In the genomic region with DNA sequence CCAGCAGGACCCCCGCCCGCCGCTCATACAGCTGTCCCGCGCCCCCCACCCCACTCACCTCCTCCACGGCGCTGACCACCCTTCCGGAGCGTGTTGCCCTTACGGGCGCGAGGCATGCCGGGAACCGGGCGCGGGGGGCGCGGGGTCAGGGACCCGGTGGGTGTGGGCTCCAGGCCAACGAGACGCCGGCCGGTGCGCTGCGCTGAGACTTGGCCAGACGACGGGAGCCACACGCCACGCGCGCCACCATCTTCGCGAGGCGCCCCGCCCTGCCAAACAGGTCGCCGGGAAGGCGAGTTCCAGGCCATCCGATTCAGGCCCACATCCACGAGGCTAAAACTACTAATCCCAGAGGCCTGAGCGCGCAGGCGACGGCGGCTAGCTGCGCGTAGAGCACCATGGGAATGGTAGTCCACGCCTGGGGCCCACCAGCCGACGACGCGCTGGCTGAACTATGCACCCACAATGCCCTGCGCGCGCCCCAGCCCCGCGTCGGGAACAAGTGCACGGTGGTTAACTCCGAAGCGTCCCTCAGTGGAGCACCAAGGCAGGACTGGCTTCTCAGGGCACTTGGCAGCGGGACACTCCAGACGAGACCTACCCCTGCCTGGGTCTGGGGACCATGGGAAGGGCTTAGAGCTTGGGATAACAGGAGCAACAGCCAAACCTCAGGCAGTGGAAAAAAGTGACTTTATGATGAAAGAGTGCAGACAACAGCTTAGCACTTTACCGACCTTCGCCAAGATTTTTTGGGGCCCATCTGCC, we compare ENCODE assay signal across 8 cellular contexts. TPM values are rescaled to one million over a fixed set of nuclear protein-coding genes. Genes with fewer than 3 reads are reported as not detected.
DNase-seq lines count a peak whose midpoint lies in the region; ATAC-seq and TF ChIP-seq lines count a peak whose summit lies in the region.

IFRD2 (minus strand) TSS at position 271 of the 765 bp plus-strand sequence; CDS start at position 116, 155 bp downstream.

- no peaks in the 10 kb centered on the region for H3K9me3 ChIP-seq in RWPE2 (ENCODE audit: severe bottlenecking)

- H3K27ac Mint-ChIP-seq in activated T-helper 2 cell treated with anti-CD3 and anti-CD28 coated beads, Interferon-gamma antibody, Interleukin-2, Interleukin-4, amounts not matched to agents 10 μg/mL and 5 μg/mL and 100 μg/mL, durations not matched to agents 14 hours and 24 hours and 36 hours, result peak within 1 kb of the TSS; percentile 96
- H3K27ac Mint-ChIP-seq in natural killer cell, result peak within 1 kb of the TSS; percentile 93 to 96

- H3K27me3 Mint-ChIP-seq in activated T-helper 2 cell treated with anti-CD3 and anti-CD28 coated beads, Interferon-gamma antibody, Interleukin-2, Interleukin-4, amounts not matched to agents 10 μg/mL and 5 μg/mL and 100 μg/mL, durations not matched to agents 14 hours and 24 hours and 36 hours (ENCODE audit: low read depth), result no peaks in the 10 kb centered on the region
- no peaks in the 10 kb centered on the region for H3K27me3 Mint-ChIP-seq in natural killer cell (ENCODE audit: low read depth in 2 of 2)

- no peaks in the 10 kb centered on the region for H3K9me3 Mint-ChIP-seq in activated T-helper 2 cell treated with anti-CD3 and anti-CD28 coated beads, Interferon-gamma antibody, Interleukin-2, Interleukin-4, amounts not matched to agents 10 μg/mL and 5 μg/mL and 100 μg/mL, durations not matched to agents 14 hours and 24 hours and 36 hours
- H3K9me3 Mint-ChIP-seq in natural killer cell, result no peaks in the 10 kb centered on the region

- no peaks in the 10 kb centered on the region for H3K4me1 ChIP-seq in RWPE2 (ENCODE audit: insufficient read depth, poor library complexity, severe bottlenecking)

- TF ChIP-seq CTCF in RWPE2 (IDR thresholded peaks at IDR 0.05; ENCODE audit: poor library complexity, severe bottlenecking) (peak; percentile 11), fibroblast of mammary gland (conservative IDR thresholded peaks at IDR 0.05; ENCODE audit: control insufficient read depth, insufficient read depth, low read depth, low read length) (no peak), natural killer cell (IDR thresholded peaks at IDR 0.05) (no peak)

- H3K36me3 Mint-ChIP-seq in activated T-helper 2 cell treated with anti-CD3 and anti-CD28 coated beads, Interferon-gamma antibody, Interleukin-2, Interleukin-4, amounts not matched to agents 10 μg/mL and 5 μg/mL and 100 μg/mL, durations not matched to agents 14 hours and 24 hours and 36 hours (ENCODE audit: low read depth), result peaks cover 42% of the 10 kb centered on the region
- H3K36me3 Mint-ChIP-seq in natural killer cell, result no peaks in the 10 kb centered on the region

- H3K27me3 ChIP-seq in RWPE2 (ENCODE audit: insufficient read depth, poor library complexity, severe bottlenecking), result no peaks in the 10 kb centered on the region

- H3K4me3 ChIP-seq in RWPE2 (ENCODE audit: severe bottlenecking) (peak within 1 kb of the TSS; percentile 49), fibroblast of mammary gland (ENCODE audit: control insufficient read depth, low read depth, low read length) (peak within 1 kb of the TSS; percentile 90)

- H3K36me3 ChIP-seq in RWPE2 (ENCODE audit: low read depth), result peaks cover 34% of the 10 kb centered on the region

- peaks cover 9% of the 10 kb centered on the region for H3K4me1 Mint-ChIP-seq in activated T-helper 2 cell treated with anti-CD3 and anti-CD28 coated beads, Interferon-gamma antibody, Interleukin-2, Interleukin-4, amounts not matched to agents 10 μg/mL and 5 μg/mL and 100 μg/mL, durations not matched to agents 14 hours and 24 hours and 36 hours (ENCODE audit: low read depth)
- H3K4me1 Mint-ChIP-seq in natural killer cell, result peaks cover 15 to 18% of the 10 kb centered on the region in 2 donors

- peak; percentile 96 for ATAC-seq in RWPE2 (ENCODE audit: low read depth)
- peak; percentile 98 to 99 (median 98) for ATAC-seq in natural killer cell

- DNase-seq in EH (ENCODE audit: low read depth) (peak; percentile 98), H4 (ENCODE audit: low spot score) (peak; percentile 94), LoVo (ENCODE audit: low spot score) (peak; percentile 98), RWPE2 (ENCODE audit: low spot score) (peak; percentile 97), fibroblast of mammary gland (ENCODE audit: low read depth) (peak; percentile 97), natural killer cell (peak; percentile 90)
- DNase-seq in activated T-helper 2 cell treated with anti-CD3 and anti-CD28 coated beads, Interferon-gamma antibody, Interleukin-2, Interleukin-4, amounts not matched to agents 10 μg/mL and 5 μg/mL and 100 μg/mL, durations not matched to agents 14 hours and 24 hours and 36 hours (ENCODE audit: low spot score), result peak; percentile 96
- peak; percentile 96 for DNase-seq in stimulated activated naive CD4-positive, alpha-beta T cell treated with Interleukin-2 at 50 U/mL for 16 hours (lab: John Stamatoyannopoulos, UW)

- peak within 1 kb of the TSS; percentile 95 for H3K4me3 Mint-ChIP-seq in activated T-helper 2 cell treated with anti-CD3 and anti-CD28 coated beads, Interferon-gamma antibody, Interleukin-2, Interleukin-4, amounts not matched to agents 10 μg/mL and 5 μg/mL and 100 μg/mL, durations not matched to agents 14 hours and 24 hours and 36 hours (ENCODE audit: low read depth)
- H3K4me3 Mint-ChIP-seq in natural killer cell, result peak within 1 kb of the TSS; percentile 91

- H3K27ac ChIP-seq in RWPE2 (ENCODE audit: poor library complexity, severe bottlenecking), result peak within 1 kb of the TSS; percentile 70

- intact Hi-C loops in activated T-helper 2 cell treated with anti-CD3 and anti-CD28 coated beads, Interferon-gamma antibody, Interleukin-2, Interleukin-4, amounts not matched to agents 10 μg/mL and 5 μg/mL and 100 μg/mL, durations not matched to agents 14 hours and 24 hours and 36 hours (cut with micrococcal nuclease), result loop anchor here (1.0 to 10.0 kb wide), 3 partner anchors 45 to 358 kb away; partner anchors contain the start of gene TMEM115
- intact Hi-C loops in natural killer cell (cut with micrococcal nuclease), result loop anchor here (1.0 to 2.0 kb wide), 2 partner anchors 32 to 66 kb away; partner anchors contain the start of gene TMEM115

RNA-seq across cellular contexts. Expression of gene IFRD2, which starts in this region (rescaled TPM):
- 57.5 and 60.5 TPM in 2 replicates for total RNA-seq in H4 (2014; rRNA removed; shearing (Covaris generic))
- total RNA-seq in activated T-helper 2 cell treated with anti-CD3 and anti-CD28 coated beads, Interferon-gamma antibody, Interleukin-2, Interleukin-4, amounts not matched to agents 10 μg/mL and 5 μg/mL and 100 μg/mL, durations not matched to agents 14 hours and 24 hours and 36 hours, result 154 and 164 TPM in 2 replicates
- 10 to 100 TPM; 27.8 to 39.1 (median 32.1) TPM for total RNA-seq in natural killer cell

Comparison
In these comparisons a context has a peak if more than half of its experiments do, and no peak if none do; other contexts are left out.
1. Peak in every context shown above with its lines: DNase-seq, ATAC-seq, H3K4me3 ChIP-seq and H3K27ac ChIP-seq.